In genomic region chrX:107659768-107660167, GRCh38 we compare ENCODE assay signal across 8 cellular contexts. TPM values are rescaled to one million over a fixed set of nuclear protein-coding genes. Genes with fewer than 3 reads are reported as not detected.
DNase-seq lines count a peak whose midpoint lies in the region; FAIRE-seq and TF ChIP-seq lines count a peak whose summit lies in the region.

No MANE protein-coding gene starts in this region.

- no peaks in the 10 kb centered on the region for H3K79me1 ChIP-seq in H1 (ENCODE audit: low read depth, low read length)

- 86% methylated on average over 1 of the region's 1 CpG; no CpG with 5 or more reads in 1 of the 2 experiments for WGBS in H1 (ENCODE audit: extremely low coverage in 1 of 2, insufficient coverage in 1 of 2, insufficient read length in 1 of 2, insufficient replicate concordance in 2 of 2, low coverage in 1 of 2, low lambda C conversion rate in 2 of 2, missing lambda C conversion rate in 1 of 2), 2 experiments

- H2BK15ac ChIP-seq in H1 (ENCODE audit: low read length): no peak overlapping the region

- CTCF ChIA-PET in H1 (lab: Charles Lee; ENCODE audit: partially characterized antibody): interaction anchor here (0.7 to 29.5 kb wide), 30 partner anchors 8 to 289 kb away, joined by 3 to 325 read pairs (median 3); partner anchors contain the start of genes NCBP2L and TSC22D3

- H3K4me3 Mint-ChIP-seq in nephron: no peak overlapping the region

- POLR2A ChIA-PET in H1 (lab: Charles Lee; ENCODE audit: partially characterized antibody): interaction anchor here (0.6 to 2.0 kb wide), 2 partner anchors 57 to 234 kb away, joined by 3 to 13 read pairs; no protein-coding TSS in a partner anchor

- no peaks in the 10 kb centered on the region for H3K36me3 ChIP-seq in H7 (replicated peaks; ENCODE audit: control insufficient read depth, insufficient read depth, low read length)
- H3K36me3 ChIP-seq in OCI-LY3 (replicated peaks; ENCODE audit: low read depth, low read length): no peaks in the 10 kb centered on the region
- H3K36me3 ChIP-seq in H1 (ENCODE audit: control insufficient read depth in 2 of 4, insufficient read depth in 4 of 4, low read length in 3 of 4): no peaks in the 10 kb centered on the region

- no peak overlapping the region for H2BK12ac ChIP-seq in H1 (ENCODE audit: low read depth, low read length)

- H3K9ac ChIP-seq in OCI-LY3 (ENCODE audit: low read length) (no peak overlapping the region), H1 (replicated peaks in 1 of 4; ENCODE audit: extremely low read depth in 1 of 4, low read depth in 3 of 4, low read length in 3 of 4) (no peak overlapping the region)

- H2BK20ac ChIP-seq in H1 (ENCODE audit: low read length): no peak overlapping the region

- H3K4me1 Mint-ChIP-seq in nephron: peaks cover 16% of the 10 kb centered on the region

- TF ChIP-seq CTCF in D721Med (IDR thresholded peaks at IDR 0.05; ENCODE audit: insufficient read depth, missing control alignments): peak; percentile 58
- peak; percentile 67 for TF ChIP-seq CTCF in OCI-LY3 (IDR thresholded peaks at IDR 0.05; ENCODE audit: low read depth, low read length)
- TF ChIP-seq CTCF in H1 (IDR thresholded peaks at IDR 0.05; ENCODE audit: control extremely low read depth in 1 of 3, insufficient read depth in 1 of 3, low read depth in 1 of 3, low read length in 3 of 3): peak in 2 of 3 experiments; percentile 51 to 63; a peak in 3 of 4 replicates
- peak; percentile 64 to 70 (median 68) for TF ChIP-seq CTCF in nephron (IDR thresholded peaks at IDR 0.05; ENCODE audit: unreplicated experiment in 3 of 3)

- H3K18ac ChIP-seq in H1 (ENCODE audit: extremely low read depth, low read length): no peak overlapping the region

- H3K79me2 ChIP-seq in OCI-LY3 (ENCODE audit: low read length): no peaks in the 10 kb centered on the region
- no peaks in the 10 kb centered on the region for H3K79me2 ChIP-seq in H1 (ENCODE audit: control insufficient read depth in 1 of 2, insufficient read depth in 2 of 2, low read length in 2 of 2)

- H3K4me1 ChIP-seq in OCI-LY3 (ENCODE audit: low read length) (no peaks in the 10 kb centered on the region), H1 (replicated peaks in 1 of 4; ENCODE audit: control insufficient read depth in 3 of 4, insufficient read depth in 4 of 4, low read length in 3 of 4) (peaks cover 0 to 1% (median 0%) of the 10 kb centered on the region in 4 experiments; a peak in 2 of 7 replicates)

- no peak overlapping the region for H2BK120ac ChIP-seq in H1 (replicated peaks; ENCODE audit: low read depth, low read length)

- no peak overlapping the region for H4K91ac ChIP-seq in H1 (replicated peaks; ENCODE audit: insufficient read length, low read length)

- H3K27me3 ChIP-seq in H7 (ENCODE audit: control insufficient read depth, insufficient read depth, low read length) (no peaks in the 10 kb centered on the region), OCI-LY3 (ENCODE audit: low read depth, low read length) (no peaks in the 10 kb centered on the region), H1 (replicated peaks in 1 of 4; ENCODE audit: control insufficient read depth in 3 of 4, extremely low read depth in 1 of 4, insufficient read depth in 3 of 4, low read length in 3 of 4) (no peaks in the 10 kb centered on the region)

- peaks cover 3% of the 10 kb centered on the region for H3K27me3 Mint-ChIP-seq in nephron (ENCODE audit: low read depth)

- H3K4ac ChIP-seq in H1 (replicated peaks; ENCODE audit: insufficient read length, low read depth, low read length): no peak overlapping the region

- H2AK5ac ChIP-seq in H1 (ENCODE audit: low read depth, low read length): no peak overlapping the region

- DNase-seq in D721Med (ENCODE audit: insufficient read length, low spot score) (no peak), H7 (peak; percentile 38), H1 (ENCODE audit: low read depth in 1 of 2, low spot score in 2 of 2) (no peak), HPDE6-E6E7 (ENCODE audit: extremely low spot score) (no peak), islet precursor cell (no peak)
- no peak for DNase-seq in stimulated activated CD4-positive, alpha-beta T cell treated with anti-CD3 and anti-CD28 coated beads, Interleukin-15, amount 100 ng/mL, for 24 hours

- no peak overlapping the region for H2AFZ ChIP-seq in OCI-LY3 (ENCODE audit: low read depth, low read length)
- H2AFZ ChIP-seq in H1 (ENCODE audit: low read length): no peak overlapping the region

- no peak overlapping the region for H2BK5ac ChIP-seq in H1 (ENCODE audit: low read depth, low read length)

- no peak overlapping the region for H3K23ac ChIP-seq in H1 (ENCODE audit: insufficient read length)

- H3K23me2 ChIP-seq in H1 (ENCODE audit: low read depth, low read length): no peaks in the 10 kb centered on the region

- FAIRE-seq in D721Med (lab: Jason Lieb, UNC) (peak; percentile 60), H1 (lab: Jason Lieb, UNC) (peak; percentile 91)

- no peak overlapping the region for H4K5ac ChIP-seq in H1 (ENCODE audit: insufficient read length, low read depth, low read length)

- no peak overlapping the region for H3K14ac ChIP-seq in H1 (ENCODE audit: insufficient read length)

- H4K20me1 ChIP-seq in OCI-LY3 (ENCODE audit: insufficient read depth, low read length): no peaks in the 10 kb centered on the region
- H4K20me1 ChIP-seq in H1 (replicated peaks in 1 of 2; ENCODE audit: control insufficient read depth in 1 of 2, insufficient read depth in 2 of 2, low read length in 2 of 2): peaks cover 0 to under 1% of the 10 kb centered on the region in 2 experiments

- H3K9me3 ChIP-seq in OCI-LY3 (ENCODE audit: insufficient read depth, low read length): no peaks in the 10 kb centered on the region
- no peaks in the 10 kb centered on the region for H3K9me3 ChIP-seq in H1 (ENCODE audit: insufficient read depth in 2 of 2, low read depth in 1 of 2, low read length in 1 of 2)

- H3K27ac Mint-ChIP-seq in nephron: no peak overlapping the region

- no peak for TF ChIP-seq EP300 in H1 (IDR thresholded peaks at IDR 0.05; ENCODE audit: borderline replicate concordance in 1 of 2, low read depth in 2 of 2, low read length in 2 of 2)

- H4K8ac ChIP-seq in H1 (ENCODE audit: extremely low read depth, insufficient read depth, low read length): no peak overlapping the region

- H3K4me2 ChIP-seq in OCI-LY3 (ENCODE audit: low read length): no peak overlapping the region
- no peak overlapping the region for H3K4me2 ChIP-seq in H1 (ENCODE audit: insufficient read depth in 1 of 2, low read depth in 2 of 2, low read length in 2 of 2)

- TF ChIP-seq RAD21 in H1 (IDR thresholded peaks at IDR 0.05 in 1 of 2, conservative IDR thresholded peaks at IDR 0.05 in 1 of 2; ENCODE audit: low read depth in 2 of 2, low read length in 2 of 2): peak; percentile 70

- H3K4me3 ChIP-seq in H7 (ENCODE audit: insufficient read depth, low read depth, low read length) (no peak overlapping the region), OCI-LY3 (ENCODE audit: low read length) (no peak overlapping the region), H1 (ENCODE audit: extremely low read depth in 1 of 4, insufficient read depth in 2 of 4, low read depth in 3 of 4, low read length in 4 of 4) (no peak overlapping the region)

- TF ChIP-seq POLR2A in H1 (IDR thresholded peaks at IDR 0.05; ENCODE audit: control extremely low read depth in 1 of 2, low read depth in 2 of 2, low read length in 2 of 2): no peak

- no peaks in the 10 kb centered on the region for H3K9me3 Mint-ChIP-seq in nephron

- no peaks in the 10 kb centered on the region for H3K36me3 Mint-ChIP-seq in nephron (ENCODE audit: low read depth)

- no peak overlapping the region for H3K56ac ChIP-seq in H1 (replicated peaks; ENCODE audit: insufficient read length, low read depth, low read length)

- H3K27ac ChIP-seq in OCI-LY3 (ENCODE audit: low read length) (no peak overlapping the region), H1 (ENCODE audit: low read depth, low read length) (no peak overlapping the region)

TF ChIP-seq in H1, 55 proteins besides CTCF, POLR2A, EP300 and RAD21:
- TF ChIP-seq MAX (IDR thresholded peaks at IDR 0.05) (no peak), RNF2 (IDR thresholded peaks at IDR 0.05; ENCODE audit: borderline replicate concordance, low read depth, low read length, missing control alignments, poor library complexity, severe bottlenecking) (no peak), JUN (IDR thresholded peaks at IDR 0.05; ENCODE audit: low read depth, low read length) (no peak), RFX5 (IDR thresholded peaks at IDR 0.05; ENCODE audit: borderline replicate concordance, low read depth, low read length) (no peak), SIN3A (conservative IDR thresholded peaks at IDR 0.05 in 1 of 2, IDR thresholded peaks at IDR 0.05 in 1 of 2; ENCODE audit: low read depth in 1 of 2, low read length in 2 of 2) (no peak), GTF2F1 (IDR thresholded peaks at IDR 0.05; ENCODE audit: borderline replicate concordance, low read depth, low read length) (no peak), GABPA (IDR thresholded peaks at IDR 0.05; ENCODE audit: borderline replicate concordance, insufficient read depth, low read length) (no peak)
TF ChIP-seq in H1: peak in this region for 0.

RNA-seq across cellular contexts. Expression of gene PRPS1, which starts 31.5 kb away (rescaled TPM):
- total RNA-seq in H7 (2014; rRNA removed; shearing (Covaris generic)): 231 and 248 TPM in 2 replicates
- total RNA-seq in H1 (2021; fragmentation: NEBNext Ultra II Directional; extraction: Animal tissue kit (Norgen Biotek cat#: 25700)): 102 and 110 TPM in 2 replicates
- 66.0 and 90.1 TPM in 2 replicates for polyA plus RNA-seq in H1 (2011; rRNA removed)
- polyA plus RNA-seq in H1 (2011; cell fraction: cytosol; rRNA removed): 108 TPM
- 42.1 TPM for polyA plus RNA-seq in H1 (2011; cell fraction: nucleus; rRNA removed)
- polyA plus RNA-seq in H1 (2012, experiment 1 of 2): 93.3 to 109 TPM (median 95.0 TPM) in 4 replicates
- polyA plus RNA-seq in H1 (2012, experiment 2 of 2): 25.6 TPM
- 55.8 TPM for polyA plus RNA-seq in H1 (2013, experiment 1 of 2)
- polyA plus RNA-seq in H1 (2013, experiment 2 of 2): 56.2 TPM
- polyA minus RNA-seq in H1 (2011; rRNA and poly(A)+ RNA removed): 117 and 139 TPM in 2 replicates
- polyA minus RNA-seq in H1 (2011; cell fraction: cytosol; rRNA and poly(A)+ RNA removed): 55.6 TPM
- polyA minus RNA-seq in H1 (2011; cell fraction: nucleus; rRNA and poly(A)+ RNA removed): 30.7 TPM
